8 cellular contexts compared by ENCODE assay signal in genomic region chr5:122156724-122157325, GRCh38. TPM values are rescaled to one million over a fixed set of nuclear protein-coding genes. Genes with fewer than 3 reads are reported as not detected.
DNase-seq lines count a peak whose midpoint lies in the region; ATAC-seq and TF ChIP-seq lines count a peak whose summit lies in the region.

No MANE protein-coding gene starts in this region.

- peak; percentile 75 for TF ChIP-seq RAD21 in SK-N-SH (IDR thresholded peaks at IDR 0.05; ENCODE audit: low read length)

- CTCF ChIA-PET in SK-N-SH (lab: Yijun Ruan, JAX) = interaction anchor here (0.7 to 1.9 kb wide), 15 partner anchors 11 to 190 kb away, joined by 3 to 15 read pairs (median 4); partner anchors contain the start of gene LOX

- H3K27me3 ChIP-seq in SK-N-SH (ENCODE audit: insufficient read depth) = no peaks in the 10 kb centered on the region

- peaks cover 3 to 33% of the 10 kb centered on the region in 2 experiments for H3K4me1 ChIP-seq in SK-N-SH (ENCODE audit: control insufficient read depth in 1 of 2, insufficient read depth in 2 of 2, low read depth in 1 of 2, low read length in 1 of 2)

- ATAC-seq in HG03521 (IDR thresholded peaks at IDR 0.05; ENCODE audit: unreplicated experiment) = no peak

- no peaks in the 10 kb centered on the region for H3K79me2 ChIP-seq in SK-N-SH (ENCODE audit: insufficient read depth)

- H3K27ac ChIP-seq in SK-N-SH (ENCODE audit: low read depth in 2 of 2, low read length in 1 of 2) = 0 out of 4 replicates have a peak overlapping the region, but pooled peaks of 1 of the 2 experiments have one; percentile 23

- H3K9me2 ChIP-seq in SK-N-SH = no peaks in the 10 kb centered on the region

- no peak overlapping the region for H3K4me3 ChIP-seq in SK-N-SH (ENCODE audit: low read depth in 2 of 2, low read length in 1 of 2)

- H3K9ac ChIP-seq in SK-N-SH = no peak overlapping the region; the same call in 1 of the 2 replicates

- H2AFZ ChIP-seq in SK-N-SH (ENCODE audit: low read depth) = peak overlapping the region; percentile 9; the same call in 1 of the 2 replicates

- WGBS in SK-N-SH (ENCODE audit: low lambda C conversion rate) = 8% methylated on average over 1 of the region's 1 CpG

- TF ChIP-seq CTCF in SK-N-SH (IDR thresholded peaks at IDR 0.05) = peak; percentile 71

- no peak overlapping the region for H3K4me2 ChIP-seq in SK-N-SH

- no peaks in the 10 kb centered on the region for H4K20me1 ChIP-seq in SK-N-SH (ENCODE audit: insufficient read depth)

- H3K9me3 ChIP-seq in SK-N-SH = no peaks in the 10 kb centered on the region

- POLR2A ChIA-PET in SK-N-SH (lab: Yijun Ruan, JAX) = interaction anchor here (0.6 kb wide), 1 partner anchor 189 kb away, joined by 3 read pairs; no protein-coding TSS in a partner anchor

- H3K36me3 ChIP-seq in SK-N-SH (replicated peaks in 1 of 2; ENCODE audit: control insufficient read depth in 1 of 2, insufficient read depth in 2 of 2, low read length in 1 of 2) = no peaks in the 10 kb centered on the region

- TF ChIP-seq EP300 in SK-N-SH (IDR thresholded peaks at IDR 0.05; ENCODE audit: borderline replicate concordance in 1 of 2, low read depth in 1 of 2, low read length in 1 of 2) = no peak

- DNase-seq in AML-193 (lab: John Stamatoyannopoulos, UW) = peak; percentile 3 to 14
- peak; percentile 71 for DNase-seq in HCEC 1CT
- DNase-seq in SK-N-SH = peak; percentile 55
- DNase-seq in iPS-NIHi11 (ENCODE audit: low spot score) = peak; percentile 32
- DNase-seq in islet precursor cell = no peak
- DNase-seq in NOMO-1 treated with dmso at 0.1 percent for 144 hours (lab: John Stamatoyannopoulos, UW; ENCODE audit: unreplicated experiment) = no peak
- DNase-seq in GM19238 (ENCODE audit: insufficient read length, low spot score) = no peak

- peaks cover 34% of the 10 kb centered on the region for H3F3A ChIP-seq in SK-N-SH (replicated peaks; ENCODE audit: insufficient read depth)

TF ChIP-seq in SK-N-SH, 30 proteins besides CTCF, POLR2A, EP300 and RAD21:
- TF ChIP-seq RCOR1 (IDR thresholded peaks at IDR 0.05; ENCODE audit: low read length) (peak; percentile 13; the same call in 1 of the 2 replicates), RXRA (IDR thresholded peaks at IDR 0.05; ENCODE audit: borderline replicate concordance, low read depth) (no peak), SMC3 (IDR thresholded peaks at IDR 0.05; ENCODE audit: low read depth, low read length) (peak; percentile 53)
TF ChIP-seq in SK-N-SH: peak in this region for 2.

RNA-seq across cellular contexts. Expression of gene ZNF474, which starts 27.5 kb away (rescaled TPM):
- polyA plus RNA-seq in SK-N-SH (2012; rRNA removed) = 0.08 and 0.21 TPM in 2 replicates
- polyA plus RNA-seq in SK-N-SH (2012; cell fraction: cytosol; rRNA removed) = 0.10 and 0.13 TPM in 2 replicates
- 0.31 and 0.58 TPM in 2 replicates for polyA plus RNA-seq in SK-N-SH (2012; cell fraction: nucleus; rRNA removed)

Comparison
In these comparisons a context has a peak if more than half of its experiments do, and no peak if none do; other contexts are left out.
1. DNase-seq: peak in AML-193 (2 of 2), HCEC 1CT (single experiment), SK-N-SH (single experiment) and iPS-NIHi11 (single experiment); none in islet precursor cell (single experiment), NOMO-1 treated with dmso at 0.1 percent for 144 hours (single experiment) and GM19238 (single experiment).